Comparison of ENCODE assay signal across 8 cellular contexts in genomic region chr6:56729166-56729565, GRCh38.
A peak's percentile ranks its signal among the peaks of the same experiment; 100 is the strongest.
DNase-seq lines count a peak whose midpoint lies in the region; ATAC-seq, FAIRE-seq and TF ChIP-seq lines count a peak whose summit lies in the region.
"Not testable (repeated sequence)": the region's sequence is repeated elsewhere in the genome, so short reads cannot be mapped to it uniquely, and the experiment has no call there.

No MANE protein-coding gene starts in this region.

- H3K4me1 Mint-ChIP-seq in HFFc6 (ENCODE audit: low read depth), result peaks cover 100% of the 10 kb centered on the region

- H3K36me3 Mint-ChIP-seq in HFFc6 (ENCODE audit: low read depth), result peaks cover 54% of the 10 kb centered on the region

- H3K4me3 Mint-ChIP-seq in HFFc6, result peak overlapping the region; percentile 73

- peaks cover 97% of the 10 kb centered on the region for H3K4me1 ChIP-seq in ACC112 (ENCODE audit: control insufficient read depth, insufficient read depth, low read length, unreplicated experiment)
- peaks cover 75% of the 10 kb centered on the region for H3K4me1 ChIP-seq in RWPE2 (ENCODE audit: insufficient read depth, poor library complexity, severe bottlenecking)
- H3K4me1 ChIP-seq in HepG2 (ENCODE audit: insufficient read depth, low read length), result peaks cover 89% of the 10 kb centered on the region
- peaks cover 97% of the 10 kb centered on the region for H3K4me1 ChIP-seq in osteoblast (ENCODE audit: insufficient read depth, low read length)
- peaks cover 38 to 88% (median 69%) of the 10 kb centered on the region in 4 donors for H3K4me1 ChIP-seq in stomach

- TF ChIP-seq EP300 in HepG2 (IDR thresholded peaks at IDR 0.05; ENCODE audit: low read depth in 2 of 2, low read length in 2 of 2); HepG2 (CRISPR knock-in tag; IDR thresholded peaks at IDR 0.05; ENCODE audit: borderline replicate concordance); stomach (IDR thresholded peaks at IDR 0.05): not testable (repeated sequence)

- in situ Hi-C loops in brain microvascular endothelial cell (cut with HindIII; ENCODE audit: low pct_ligation_motif_present, low sequenced_read_pairs); HepG2 (cut with HindIII; ENCODE audit: extremely low pct_ligation_motif_present, low pct_unique_long_range_greater_than_20kb): not testable (repeated sequence)

- not testable (repeated sequence) for H3K9ac ChIP-seq in HepG2 (ENCODE audit: insufficient read depth, low read depth, low read length)

- POLR2A ChIA-PET in HepG2 (lab: Yijun Ruan, JAX), result interaction anchor here (0.6 to 2.3 kb wide), 13 partner anchors 8 to 186 kb away, joined by 3 to 27 read pairs (median 4); partner anchors contain the start of gene DST

- CTCF ChIA-PET in HepG2 (lab: Yijun Ruan, JAX; ENCODE audit: low intra/inter-chr PET ratio, low total read pairs), result not testable (repeated sequence)

- H3K9me3 Mint-ChIP-seq in HFFc6, result not testable (repeated sequence)

- H3K9me3 ChIP-seq in RWPE2 (ENCODE audit: severe bottlenecking); HepG2 (ENCODE audit: low read length); osteoblast (ENCODE audit: low read depth, low read length); stomach: not testable (repeated sequence)

- 90% methylated on average over 10 of the region's 10 CpGs for WGBS in HepG2 (ENCODE audit: low lambda C conversion rate)
- WGBS in stomach, 5 donors, result 52 to 79% (median 59%) methylated on average over 6 to 10 of the region's 10 CpGs

- TF ChIP-seq CTCF in HFFc6 (IDR thresholded peaks at IDR 0.05); RWPE2 (IDR thresholded peaks at IDR 0.05; ENCODE audit: poor library complexity, severe bottlenecking); brain microvascular endothelial cell (IDR thresholded peaks at IDR 0.05; ENCODE audit: low read depth, low read length, missing control alignments); HepG2 (CRISPR knock-in tag; IDR thresholded peaks at IDR 0.05); osteoblast (IDR thresholded peaks at IDR 0.05; ENCODE audit: extremely low read depth, low read depth, low read length); stomach (IDR thresholded peaks at IDR 0.05): not testable (repeated sequence)

- not testable (repeated sequence) for H3K4me3 ChIP-seq in ACC112 (ENCODE audit: low read depth, low read length); RWPE2 (ENCODE audit: severe bottlenecking); brain microvascular endothelial cell (ENCODE audit: low read depth, low read length); osteoblast (ENCODE audit: insufficient read depth, low read length); stomach
- peak overlapping the region in 2 of 3 experiments; percentile 14 to 44; a peak in 1 of 6 replicates for H3K4me3 ChIP-seq in HepG2 (replicated peaks in 1 of 3; ENCODE audit: insufficient read depth in 1 of 3, low read depth in 2 of 3, low read length in 3 of 3)

- not testable (repeated sequence) for TF ChIP-seq POLR2A in HepG2 (IDR thresholded peaks at IDR 0.05; ENCODE audit: insufficient read depth in 1 of 2, low read depth in 2 of 2, low read length in 2 of 2); stomach (IDR thresholded peaks at IDR 0.05)

- FAIRE-seq in HepG2 (lab: Jason Lieb, UNC), result not testable (repeated sequence)

- H4K20me1 ChIP-seq in HepG2 (ENCODE audit: insufficient read depth, low read length); osteoblast (ENCODE audit: insufficient read depth, low read length): not testable (repeated sequence)

- H3K27ac Mint-ChIP-seq in HFFc6, result peak overlapping the region; percentile 93

- not testable (repeated sequence) for DNase-seq in HFFc6; RWPE2 (ENCODE audit: low spot score); brain microvascular endothelial cell; epithelial cell of prostate (ENCODE audit: low read depth, low spot score); HepG2 (ENCODE audit: low spot score); osteoblast (ENCODE audit: insufficient read length, low spot score, missing footprints); stomach

- H3K4me2 ChIP-seq in HepG2 (ENCODE audit: low read depth, low read length), result peak overlapping the region; percentile 66
- not testable (repeated sequence) for H3K4me2 ChIP-seq in osteoblast (ENCODE audit: insufficient read depth, low read length)

- H3K79me2 ChIP-seq in ACC112 (ENCODE audit: control insufficient read depth, insufficient read depth, low read length, unreplicated experiment), result peaks cover 76% of the 10 kb centered on the region
- H3K79me2 ChIP-seq in HepG2 (ENCODE audit: insufficient read depth, low read length), result not testable (repeated sequence)
- H3K79me2 ChIP-seq in osteoblast (ENCODE audit: insufficient read depth, low read length), result peaks cover 69% of the 10 kb centered on the region

- H3K27me3 ChIP-seq in ACC112 (ENCODE audit: insufficient read depth, low read length); RWPE2 (ENCODE audit: insufficient read depth, poor library complexity, severe bottlenecking); brain microvascular endothelial cell (replicated peaks); HepG2 (ENCODE audit: control insufficient read depth in 1 of 2, insufficient read depth in 2 of 2, low read length in 2 of 2); osteoblast (ENCODE audit: insufficient read depth, low read length); stomach: not testable (repeated sequence)

- not testable (repeated sequence) for TF ChIP-seq RAD21 in HepG2 (CRISPR knock-in tag; IDR thresholded peaks at IDR 0.05)

- not testable (repeated sequence) for BruUV-seq in HepG2 (replicated peaks; lab: Mats Ljungman, UMichigan)

- H2AFZ ChIP-seq in ACC112 (ENCODE audit: low read length, unreplicated experiment); HepG2 (ENCODE audit: low read length); osteoblast (ENCODE audit: low read length): not testable (repeated sequence)

- not testable (repeated sequence) for ATAC-seq in RWPE2 (ENCODE audit: low read depth)
- peak; percentile 15; the same call in 1 of the 3 replicates for ATAC-seq in HepG2

- not testable (repeated sequence) for H3K36me3 ChIP-seq in ACC112 (ENCODE audit: insufficient read depth, low read length); RWPE2 (ENCODE audit: low read depth); brain microvascular endothelial cell (replicated peaks); HepG2 (replicated peaks in 1 of 2; ENCODE audit: control insufficient read depth in 1 of 2, insufficient read depth in 2 of 2, low read length in 2 of 2); osteoblast (ENCODE audit: insufficient read depth, low read length); stomach

- intact Hi-C loops in HepG2 (cut with micrococcal nuclease; ENCODE audit: unreplicated experiment); stomach (cut with DNase I; ENCODE audit: low total_unique reads): not testable (repeated sequence)

- H3K27me3 Mint-ChIP-seq in HFFc6 (ENCODE audit: insufficient read depth), result not testable (repeated sequence)

- H3K27ac ChIP-seq in ACC112 (ENCODE audit: low read depth, low read length), result peak overlapping the region; percentile 98
- peak overlapping the region; percentile 100 for H3K27ac ChIP-seq in RWPE2 (ENCODE audit: poor library complexity, severe bottlenecking)
- H3K27ac ChIP-seq in brain microvascular endothelial cell, result peak overlapping the region; percentile 84
- H3K27ac ChIP-seq in epithelial cell of prostate, result peak overlapping the region; percentile 93
- peak overlapping the region; percentile 76 for H3K27ac ChIP-seq in HepG2 (ENCODE audit: extremely low read length, insufficient read depth, low read length)
- H3K27ac ChIP-seq in osteoblast (ENCODE audit: low read depth, low read length), result peak overlapping the region; percentile 93
- H3K27ac ChIP-seq in stomach, result peak overlapping the region; percentile 55 to 80 (median 72)

TF ChIP-seq in HepG2, 621 proteins besides CTCF, POLR2A, EP300 and RAD21 (continues in another document):
- 0 out of 2 replicates have a peak, but pooled peaks have one; percentile 38 for TF ChIP-seq ZNF704 (CRISPR knock-in tag; IDR thresholded peaks at IDR 0.05; ENCODE audit: borderline replicate concordance)
- TF ChIP-seq SNAI1 (CRISPR knock-in tag; IDR thresholded peaks at IDR 0.05; ENCODE audit: borderline replicate concordance), result 0 out of 2 replicates have a peak, but pooled peaks have one; percentile 64
- 0 out of 2 replicates have a peak, but pooled peaks have one; percentile 30 for TF ChIP-seq XBP1 (CRISPR knock-in tag; IDR thresholded peaks at IDR 0.05)
- peak; percentile 26 for TF ChIP-seq ZNF883 (CRISPR knock-in tag; IDR thresholded peaks at IDR 0.05; ENCODE audit: not compliant biosample characterization)
- TF ChIP-seq NFKB2 (CRISPR knock-in tag; IDR thresholded peaks at IDR 0.05; ENCODE audit: borderline replicate concordance), result 0 out of 2 replicates have a peak, but pooled peaks have one; percentile 31
- TF ChIP-seq ZMYM3 (CRISPR knock-in tag; IDR thresholded peaks at IDR 0.05), result peak; percentile 48; the same call in 1 of the 2 replicates
- TF ChIP-seq ZNF501 (CRISPR knock-in tag; IDR thresholded peaks at IDR 0.05), result peak; percentile 41; the same call in 1 of the 2 replicates
- TF ChIP-seq ZMYM4 (CRISPR knock-in tag; IDR thresholded peaks at IDR 0.05), result peak; percentile 41; the same call in 1 of the 2 replicates
- TF ChIP-seq ZMYM2 (CRISPR knock-in tag; IDR thresholded peaks at IDR 0.05), result peak; percentile 70; the same call in 1 of the 2 replicates
- TF ChIP-seq CHD4 (IDR thresholded peaks at IDR 0.05; ENCODE audit: borderline replicate concordance, low read length), result 0 out of 2 replicates have a peak, but pooled peaks have one; percentile 4
